20 cellular contexts compared by ENCODE assay signal in the genomic region with DNA sequence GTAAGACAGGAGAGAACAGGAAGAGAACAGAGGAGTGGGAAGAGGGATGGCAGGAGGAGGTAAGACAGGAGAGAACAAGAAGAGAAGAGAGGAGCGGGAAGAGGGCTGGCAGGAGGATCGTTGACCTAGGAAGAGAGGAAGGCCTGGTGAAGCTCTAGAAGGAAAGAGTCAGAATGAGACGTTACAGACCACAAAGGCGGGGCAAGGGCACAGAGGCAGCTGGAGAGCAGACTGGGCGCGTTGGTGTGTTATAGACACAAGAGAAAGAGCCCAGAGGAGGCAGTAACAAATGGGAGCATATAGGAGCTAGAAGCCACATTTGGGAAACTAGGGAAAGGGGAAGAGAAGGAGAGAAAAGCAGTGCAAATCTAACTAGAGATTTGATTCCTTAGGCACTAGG. TPM values are rescaled to one million over a fixed set of nuclear protein-coding genes. Genes with fewer than 3 reads are reported as not detected.
DNase-seq lines count a peak whose midpoint lies in the region; ATAC-seq and TF ChIP-seq lines count a peak whose summit lies in the region.
"Had no signal": no experiment of that assay in that cellular context is flagged by ENCODE, and none has a peak within 500 bp of the region (broad histone marks: within the 10 kb centered on the region; RNA-seq: fewer than 3 reads in every experiment).

No MANE protein-coding gene starts in this region.

- H3K27me3 Mint-ChIP-seq in CD8-positive, alpha-beta memory T cell, result no peaks in the 10 kb centered on the region
- no peaks in the 10 kb centered on the region for H3K27me3 Mint-ChIP-seq in WTC11 (ENCODE audit: low read depth)
- no peaks in the 10 kb centered on the region for H3K27me3 Mint-ChIP-seq in naive thymus-derived CD8-positive, alpha-beta T cell
- H3K27me3 Mint-ChIP-seq: activated T-cell treated with anti-CD3 and anti-CD28 coated beads, Interleukin-2, amount 50 U/mL, for 24 hours had no signal

- H3K27ac ChIP-seq in CD8-positive, alpha-beta memory T cell (ENCODE audit: low read depth, low read length), result no peak overlapping the region
- H3K27ac ChIP-seq: HL-60, sigmoid colon, upper lobe of left lung had no signal

- POLR2A ChIA-PET in CD8-positive, alpha-beta memory T cell (lab: Charles Lee), result no interaction called here
- POLR2A ChIA-PET in WTC11 (lab: Charles Lee), result no interaction called here
- POLR2A ChIA-PET in naive thymus-derived CD8-positive, alpha-beta T cell (lab: Charles Lee), result interaction anchor here (0.8 kb wide), 1 partner anchor 26 kb away, joined by 3 read pairs; a partner anchor contains a TSS

- no peaks in the 10 kb centered on the region for H3K4me1 ChIP-seq in CD8-positive, alpha-beta memory T cell (ENCODE audit: insufficient read depth, low read length)
- H3K4me1 ChIP-seq: sigmoid colon had no signal

- no peak for TF ChIP-seq CTCF in WTC11 (IDR thresholded peaks at IDR 0.05)

- H3K9me3 Mint-ChIP-seq in CD8-positive, alpha-beta memory T cell, result no peaks in the 10 kb centered on the region
- peaks cover 3% of the 10 kb centered on the region; the same call in 1 of the 2 replicates for H3K9me3 Mint-ChIP-seq in WTC11
- no peaks in the 10 kb centered on the region for H3K9me3 Mint-ChIP-seq in naive thymus-derived CD8-positive, alpha-beta T cell
- H3K9me3 Mint-ChIP-seq: activated T-cell treated with anti-CD3 and anti-CD28 coated beads, Interleukin-2, amount 50 U/mL, for 24 hours had no signal

- no peaks in the 10 kb centered on the region for H3K9me3 ChIP-seq in CD8-positive, alpha-beta memory T cell (ENCODE audit: low read length)
- H3K9me3 ChIP-seq: sigmoid colon, upper lobe of left lung had no signal

- peaks cover 0 to 69% (median 13%) of the 10 kb centered on the region in 3 donors for H3K36me3 Mint-ChIP-seq in CD8-positive, alpha-beta memory T cell
- H3K36me3 Mint-ChIP-seq in WTC11, result peaks cover 18% of the 10 kb centered on the region
- H3K36me3 Mint-ChIP-seq in naive thymus-derived CD8-positive, alpha-beta T cell, result peaks cover 0 to 79% (median 18%) of the 10 kb centered on the region in 3 donors

- H3K27ac Mint-ChIP-seq in CD8-positive, alpha-beta memory T cell, result peak overlapping the region in 6 of 8 donors; percentile 0 to 90 (median 52)
- peak overlapping the region; percentile 6; the same call in 1 of the 2 replicates for H3K27ac Mint-ChIP-seq in WTC11
- peak overlapping the region in 7 of 10 donors; percentile 57 to 88 (median 71) for H3K27ac Mint-ChIP-seq in naive thymus-derived CD8-positive, alpha-beta T cell
- H3K27ac Mint-ChIP-seq: activated T-cell treated with anti-CD3 and anti-CD28 coated beads, Interleukin-2, amount 50 U/mL, for 24 hours had no signal

- DNase-seq in activated CD4-positive, alpha-beta T cell treated with anti-CD3 and anti-CD28 coated beads for 48 hours, result peak; percentile 24
- no peak for DNase-seq in activated CD4-positive, alpha-beta T cell treated with anti-CD3 and anti-CD28 coated beads, Interleukin-2, amount 50 U/mL, for 4 hours
- DNase-seq in CD8-positive, alpha-beta memory T cell, result no peak
- DNase-seq in WTC11 (ENCODE audit: low spot score), result no peak
- no peak for DNase-seq in naive thymus-derived CD8-positive, alpha-beta T cell
- no peak for DNase-seq in DMS153 (lab: John Stamatoyannopoulos, UW)
- DNase-seq: activated CD4-positive, CD25-positive, alpha-beta regulatory T cell treated with anti-CD3 and anti-CD28 coated beads, Interleukin-2, amount 50 U/mL, for 72 hours; activated T-cell treated with anti-CD3 and anti-CD28 coated beads, Interleukin-2, amount 50 U/mL, for 24 hours; Karpas-422; kidney; NCI-H1417; NCI-H2171; occipital lobe; RPMI8226; sigmoid colon; stimulated activated CD4-positive, alpha-beta T cell treated with anti-CD3 and anti-CD28 coated beads, Interleukin-4, amount 100 ng/mL, for 24 hours; upper lobe of left lung had no signal

- no peak overlapping the region for H3K4me3 Mint-ChIP-seq in CD8-positive, alpha-beta memory T cell
- H3K4me3 Mint-ChIP-seq in WTC11, result no peak overlapping the region
- H3K4me3 Mint-ChIP-seq in naive thymus-derived CD8-positive, alpha-beta T cell, result no peak overlapping the region
- H3K4me3 Mint-ChIP-seq: activated T-cell treated with anti-CD3 and anti-CD28 coated beads, Interleukin-2, amount 50 U/mL, for 24 hours had no signal

- peaks cover 35% of the 10 kb centered on the region for H3K36me3 ChIP-seq in CD8-positive, alpha-beta memory T cell (ENCODE audit: insufficient read depth, low read length)

- CTCF ChIA-PET in CD8-positive, alpha-beta memory T cell (lab: Charles Lee), result interaction anchor here (1.2 kb wide), 1 partner anchor 26 kb away, joined by 3 read pairs; a partner anchor contains a TSS
- CTCF ChIA-PET in WTC11 (lab: Charles Lee), result interaction anchor here (0.6 kb wide), 1 partner anchor 348 kb away, joined by 4 read pairs; no protein-coding TSS in a partner anchor

- H3K4me3 ChIP-seq in CD8-positive, alpha-beta memory T cell (ENCODE audit: low read length), result no peak overlapping the region
- H3K4me3 ChIP-seq: sigmoid colon, upper lobe of left lung had no signal

- ATAC-seq in WTC11, result no peak
- ATAC-seq in naive thymus-derived CD8-positive, alpha-beta T cell, result no peak
- ATAC-seq in GM21447 (IDR thresholded peaks at IDR 0.05; ENCODE audit: unreplicated experiment), result no peak
- no peak for ATAC-seq in GM21825 (IDR thresholded peaks at IDR 0.05; ENCODE audit: unreplicated experiment)

- no peaks in the 10 kb centered on the region for H3K27me3 ChIP-seq in CD8-positive, alpha-beta memory T cell (ENCODE audit: insufficient read depth, low read length, poor library complexity, severe bottlenecking)
- H3K27me3 ChIP-seq: sigmoid colon, upper lobe of left lung had no signal

- peaks cover 0 to 7% (median 6%) of the 10 kb centered on the region in 3 donors for H3K4me1 Mint-ChIP-seq in CD8-positive, alpha-beta memory T cell
- no peaks in the 10 kb centered on the region for H3K4me1 Mint-ChIP-seq in WTC11
- H3K4me1 Mint-ChIP-seq in naive thymus-derived CD8-positive, alpha-beta T cell, result peaks cover 0 to 10% (median 0%) of the 10 kb centered on the region in 4 donors

TF ChIP-seq in WTC11, 78 proteins besides CTCF, POLR2A, EP300 and RAD21:
- TF ChIP-seq, protein P1, sequence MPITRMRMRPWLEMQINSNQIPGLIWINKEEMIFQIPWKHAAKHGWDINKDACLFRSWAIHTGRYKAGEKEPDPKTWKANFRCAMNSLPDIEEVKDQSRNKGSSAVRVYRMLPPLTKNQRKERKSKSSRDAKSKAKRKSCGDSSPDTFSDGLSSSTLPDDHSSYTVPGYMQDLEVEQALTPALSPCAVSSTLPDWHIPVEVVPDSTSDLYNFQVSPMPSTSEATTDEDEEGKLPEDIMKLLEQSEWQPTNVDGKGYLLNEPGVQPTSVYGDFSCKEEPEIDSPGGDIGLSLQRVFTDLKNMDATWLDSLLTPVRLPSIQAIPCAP (CRISPR knock-in tag; IDR thresholded peaks at IDR 0.05), result no peak
- TF ChIP-seq, protein P2, sequence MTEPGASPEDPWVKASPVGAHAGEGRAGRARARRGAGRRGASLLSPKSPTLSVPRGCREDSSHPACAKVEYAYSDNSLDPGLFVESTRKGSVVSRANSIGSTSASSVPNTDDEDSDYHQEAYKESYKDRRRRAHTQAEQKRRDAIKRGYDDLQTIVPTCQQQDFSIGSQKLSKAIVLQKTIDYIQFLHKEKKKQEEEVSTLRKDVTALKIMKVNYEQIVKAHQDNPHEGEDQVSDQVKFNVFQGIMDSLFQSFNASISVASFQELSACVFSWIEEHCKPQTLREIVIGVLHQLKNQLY (CRISPR knock-in tag; IDR thresholded peaks at IDR 0.05), result no peak
- TF ChIP-seq, protein P3, sequence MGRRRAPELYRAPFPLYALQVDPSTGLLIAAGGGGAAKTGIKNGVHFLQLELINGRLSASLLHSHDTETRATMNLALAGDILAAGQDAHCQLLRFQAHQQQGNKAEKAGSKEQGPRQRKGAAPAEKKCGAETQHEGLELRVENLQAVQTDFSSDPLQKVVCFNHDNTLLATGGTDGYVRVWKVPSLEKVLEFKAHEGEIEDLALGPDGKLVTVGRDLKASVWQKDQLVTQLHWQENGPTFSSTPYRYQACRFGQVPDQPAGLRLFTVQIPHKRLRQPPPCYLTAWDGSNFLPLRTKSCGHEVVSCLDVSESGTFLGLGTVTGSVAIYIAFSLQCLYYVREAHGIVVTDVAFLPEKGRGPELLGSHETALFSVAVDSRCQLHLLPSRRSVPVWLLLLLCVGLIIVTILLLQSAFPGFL (CRISPR knock-in tag; IDR thresholded peaks at IDR 0.05; ENCODE audit: borderline replicate concordance), result no peak
- TF ChIP-seq FOXP1 (CRISPR knock-in tag; IDR thresholded peaks at IDR 0.05; ENCODE audit: borderline replicate concordance) (no peak), ZBTB21 (CRISPR knock-in tag; IDR thresholded peaks at IDR 0.05; ENCODE audit: borderline replicate concordance) (no peak)
- TF ChIP-seq, protein P4, sequence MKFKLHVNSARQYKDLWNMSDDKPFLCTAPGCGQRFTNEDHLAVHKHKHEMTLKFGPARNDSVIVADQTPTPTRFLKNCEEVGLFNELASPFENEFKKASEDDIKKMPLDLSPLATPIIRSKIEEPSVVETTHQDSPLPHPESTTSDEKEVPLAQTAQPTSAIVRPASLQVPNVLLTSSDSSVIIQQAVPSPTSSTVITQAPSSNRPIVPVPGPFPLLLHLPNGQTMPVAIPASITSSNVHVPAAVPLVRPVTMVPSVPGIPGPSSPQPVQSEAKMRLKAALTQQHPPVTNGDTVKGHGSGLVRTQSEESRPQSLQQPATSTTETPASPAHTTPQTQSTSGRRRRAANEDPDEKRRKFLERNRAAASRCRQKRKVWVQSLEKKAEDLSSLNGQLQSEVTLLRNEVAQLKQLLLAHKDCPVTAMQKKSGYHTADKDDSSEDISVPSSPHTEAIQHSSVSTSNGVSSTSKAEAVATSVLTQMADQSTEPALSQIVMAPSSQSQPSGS (CRISPR knock-in tag; IDR thresholded peaks at IDR 0.05; ENCODE audit: borderline replicate concordance, low read depth), result no peak

RNA-seq across cellular contexts. Expression of a gene that starts 26.6 kb away (rescaled TPM):
- 10 to 100 TPM; 24.7 to 29.2 TPM for total RNA-seq in CD8-positive, alpha-beta memory T cell
- polyA plus RNA-seq in CD8-positive, alpha-beta memory T cell, result 44.5 TPM
- 37.6 to 43.4 TPM (median 39.2 TPM) in 3 replicates for total RNA-seq in WTC11 (2021)
- total RNA-seq in naive thymus-derived CD8-positive, alpha-beta T cell, result 10 to 100 TPM; 11.3 to 12.1 TPM
- polyA plus RNA-seq in naive thymus-derived CD8-positive, alpha-beta T cell, result 10 to 100 TPM; 39.1 to 66.9 (median 54.9) TPM

RNA-seq across cellular contexts. Expression of a gene that starts 26.6 kb away (rescaled TPM):
- total RNA-seq in CD8-positive, alpha-beta memory T cell, result 10 to 100 TPM; 43.0 to 51.7 TPM
- polyA plus RNA-seq in CD8-positive, alpha-beta memory T cell, result 4.2 TPM
- 35.2 to 38.6 TPM (median 35.2 TPM) in 3 replicates for total RNA-seq in WTC11 (2021)
- total RNA-seq in naive thymus-derived CD8-positive, alpha-beta T cell, result 1 to 10 TPM; 5.8 to 7.1 TPM
- polyA plus RNA-seq in naive thymus-derived CD8-positive, alpha-beta T cell, result 1 to 10 TPM; 1.2 to 4.1 (median 1.8) TPM

Comparison
In these comparisons a context has a peak if more than half of its experiments do, and no peak if none do; other contexts are left out.
1. H3K27ac Mint-ChIP-seq: peak in every context shown above with its lines; median percentile 71 in naive thymus-derived CD8-positive, alpha-beta T cell; 52 in CD8-positive, alpha-beta memory T cell; 6 in WTC11.